In the genomic region with DNA sequence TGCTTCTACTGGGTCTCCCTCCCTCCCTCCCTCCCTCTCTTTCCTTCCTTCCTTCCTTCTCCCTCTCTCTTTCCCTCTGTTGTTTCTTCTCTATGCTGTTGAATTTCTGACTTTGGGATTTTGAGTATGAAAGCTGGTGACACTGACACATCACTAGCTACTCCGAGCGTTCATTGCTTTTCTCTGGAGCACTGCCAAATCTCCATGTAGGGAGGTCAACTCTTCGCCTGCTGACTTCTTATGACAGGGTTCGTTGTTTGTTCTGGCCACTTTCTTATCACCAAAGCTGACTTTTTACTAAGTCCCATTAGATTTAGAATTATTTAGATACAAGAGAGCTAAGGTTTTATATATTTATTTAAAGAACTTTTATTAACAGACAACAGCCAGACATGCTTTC, we compare ENCODE assay signal across 10 cellular contexts. TPM values are rescaled to one million over a fixed set of nuclear protein-coding genes. Genes with fewer than 3 reads are reported as not detected.
A peak's percentile ranks its signal among the peaks of the same experiment; 100 is the strongest.
DNase-seq lines count a peak whose midpoint lies in the region; ATAC-seq, FAIRE-seq and TF ChIP-seq lines count a peak whose summit lies in the region.
"Had no signal": no experiment of that assay in that cellular context is flagged by ENCODE, and none has a peak within 500 bp of the region (broad histone marks: within the 10 kb centered on the region; RNA-seq: fewer than 3 reads in every experiment).

No MANE protein-coding gene starts in this region.

- H3K36me3 ChIP-seq in brain microvascular endothelial cell (replicated peaks) (no peaks in the 10 kb centered on the region), kidney (ENCODE audit: control insufficient read depth in 1 of 2, insufficient read depth in 2 of 2, low read length in 2 of 2) (no peaks in the 10 kb centered on the region), testis (ENCODE audit: low read depth, missing control alignments) (no peaks in the 10 kb centered on the region)

- DNase-seq in activated CD8-positive, alpha-beta T cell treated with anti-CD3 and anti-CD28 coated beads for 36 hours: no peak
- no peak for DNase-seq in activated CD8-positive, alpha-beta T cell treated with anti-CD3 and anti-CD28 coated beads, Interleukin-2, amount 10 ng/mL, durations not matched to agents 7 days and 5 days
- DNase-seq in brain microvascular endothelial cell: peak; percentile 71
- no peak for DNase-seq in kidney
- DNase-seq in testis: peak; percentile 78
- DNase-seq in superior temporal gyrus (ENCODE audit: extremely low spot score): no peak
- no peak for DNase-seq in T-helper 2 cell
- DNase-seq: effector CD8-positive, alpha-beta T cell had no signal

- no peak overlapping the region for H3K27ac ChIP-seq in brain microvascular endothelial cell
- H3K27ac ChIP-seq in kidney (ENCODE audit: low read depth in 2 of 2, low read length in 2 of 2): peak overlapping the region in 1 of 2 donors; percentile 20
- H3K27ac ChIP-seq in testis: peak overlapping the region in 1 of 2 donors; percentile 28

- ATAC-seq in activated CD8-positive, alpha-beta T cell treated with anti-CD3 and anti-CD28 coated beads for 36 hours: no peak
- no peak for ATAC-seq in activated CD8-positive, alpha-beta T cell treated with anti-CD3 and anti-CD28 coated beads, Interleukin-2, amount 10 ng/mL, durations not matched to agents 7 days and 5 days
- ATAC-seq in HG02840 (IDR thresholded peaks at IDR 0.05; ENCODE audit: low FRiP score, unreplicated experiment): no peak
- ATAC-seq: SK-N-SH treated with all-trans-retinoic acid at 6 μM for 48 hours had no signal

- peak overlapping the region; percentile 82 for H3K27ac Mint-ChIP-seq in activated CD8-positive, alpha-beta T cell treated with anti-CD3 and anti-CD28 coated beads for 36 hours
- no peak overlapping the region for H3K27ac Mint-ChIP-seq in activated CD8-positive, alpha-beta T cell treated with anti-CD3 and anti-CD28 coated beads, Interleukin-2, amount 10 ng/mL, durations not matched to agents 7 days and 5 days

- CTCF ChIA-PET in activated CD8-positive, alpha-beta T cell treated with anti-CD3 and anti-CD28 coated beads for 36 hours (lab: Charles Lee): interaction anchor here (0.8 to 1.6 kb wide), 3 partner anchors 14 to 48 kb away, joined by 3 read pairs; no protein-coding TSS in a partner anchor
- CTCF ChIA-PET in activated CD8-positive, alpha-beta T cell treated with anti-CD3 and anti-CD28 coated beads, Interleukin-2, amount 10 ng/mL, durations not matched to agents 7 days and 5 days (lab: Charles Lee): interaction anchor here (1.4 to 1.9 kb wide), 2 partner anchors 25 to 399 kb away, joined by 6 to 12 read pairs; a partner anchor contains a TSS

- WGBS in testis, 2 donors: 35 to 38% methylated on average over 4 of the region's 4 CpGs

- no peaks in the 10 kb centered on the region for H3K27me3 Mint-ChIP-seq in activated CD8-positive, alpha-beta T cell treated with anti-CD3 and anti-CD28 coated beads for 36 hours
- no peaks in the 10 kb centered on the region for H3K27me3 Mint-ChIP-seq in activated CD8-positive, alpha-beta T cell treated with anti-CD3 and anti-CD28 coated beads, Interleukin-2, amount 10 ng/mL, durations not matched to agents 7 days and 5 days (ENCODE audit: low read depth)

- intact Hi-C loops in activated CD8-positive, alpha-beta T cell treated with anti-CD3 and anti-CD28 coated beads for 36 hours (cut with micrococcal nuclease): no loop called here
- intact Hi-C loops in kidney (cut with DNase I) (no loop called here), testis (cut with DNase I; ENCODE audit: low total_unique reads) (no loop called here)

- POLR2A ChIA-PET in activated CD8-positive, alpha-beta T cell treated with anti-CD3 and anti-CD28 coated beads for 36 hours (lab: Charles Lee): interaction anchor here (0.9 kb wide), 1 partner anchor 10 kb away, joined by 3 read pairs; no protein-coding TSS in a partner anchor
- POLR2A ChIA-PET in activated CD8-positive, alpha-beta T cell treated with anti-CD3 and anti-CD28 coated beads, Interleukin-2, amount 10 ng/mL, durations not matched to agents 7 days and 5 days (lab: Charles Lee): no interaction called here

- H3K9me3 Mint-ChIP-seq in activated CD8-positive, alpha-beta T cell treated with anti-CD3 and anti-CD28 coated beads for 36 hours: no peaks in the 10 kb centered on the region
- H3K9me3 Mint-ChIP-seq in activated CD8-positive, alpha-beta T cell treated with anti-CD3 and anti-CD28 coated beads, Interleukin-2, amount 10 ng/mL, durations not matched to agents 7 days and 5 days (ENCODE audit: insufficient read depth): no peaks in the 10 kb centered on the region

- peaks cover 67% of the 10 kb centered on the region for H3K36me3 Mint-ChIP-seq in activated CD8-positive, alpha-beta T cell treated with anti-CD3 and anti-CD28 coated beads for 36 hours (ENCODE audit: low read depth)
- H3K36me3 Mint-ChIP-seq in activated CD8-positive, alpha-beta T cell treated with anti-CD3 and anti-CD28 coated beads, Interleukin-2, amount 10 ng/mL, durations not matched to agents 7 days and 5 days (ENCODE audit: low read depth): peaks cover 50% of the 10 kb centered on the region

- in situ Hi-C loops in brain microvascular endothelial cell (cut with HindIII; ENCODE audit: low pct_ligation_motif_present, low sequenced_read_pairs): no loop called here

- no peak overlapping the region for H3K4me3 ChIP-seq in brain microvascular endothelial cell (ENCODE audit: low read depth, low read length)
- H3K4me3 ChIP-seq in kidney (ENCODE audit: low read length in 2 of 2): no peak overlapping the region
- no peak overlapping the region for H3K4me3 ChIP-seq in testis

- no peak for TF ChIP-seq POLR2A in testis (IDR thresholded peaks at IDR 0.05)

- H3K27me3 ChIP-seq in brain microvascular endothelial cell (replicated peaks) (no peaks in the 10 kb centered on the region), testis (no peaks in the 10 kb centered on the region)

- H3K9me3 ChIP-seq in kidney (ENCODE audit: control insufficient read depth in 1 of 2, low read length in 2 of 2) (no peaks in the 10 kb centered on the region), testis (no peaks in the 10 kb centered on the region)

- H3K4me1 Mint-ChIP-seq in activated CD8-positive, alpha-beta T cell treated with anti-CD3 and anti-CD28 coated beads for 36 hours (ENCODE audit: low read depth): peaks cover 90% of the 10 kb centered on the region
- peaks cover 69% of the 10 kb centered on the region for H3K4me1 Mint-ChIP-seq in activated CD8-positive, alpha-beta T cell treated with anti-CD3 and anti-CD28 coated beads, Interleukin-2, amount 10 ng/mL, durations not matched to agents 7 days and 5 days (ENCODE audit: low read depth)

- H3K4me1 ChIP-seq in kidney (ENCODE audit: control insufficient read depth in 1 of 2, insufficient read depth in 1 of 2, low read depth in 1 of 2, low read length in 2 of 2) (peaks cover 7 to 15% of the 10 kb centered on the region in 2 donors), testis (peaks cover 16% of the 10 kb centered on the region)

- no peak overlapping the region for H3K4me3 Mint-ChIP-seq in activated CD8-positive, alpha-beta T cell treated with anti-CD3 and anti-CD28 coated beads for 36 hours
- no peak overlapping the region for H3K4me3 Mint-ChIP-seq in activated CD8-positive, alpha-beta T cell treated with anti-CD3 and anti-CD28 coated beads, Interleukin-2, amount 10 ng/mL, durations not matched to agents 7 days and 5 days

- no peak for TF ChIP-seq CTCF in activated CD8-positive, alpha-beta T cell treated with anti-CD3 and anti-CD28 coated beads for 36 hours (IDR thresholded peaks at IDR 0.05)
- no peak for TF ChIP-seq CTCF in brain microvascular endothelial cell (IDR thresholded peaks at IDR 0.05; ENCODE audit: low read depth, low read length, missing control alignments)
- no peak for TF ChIP-seq CTCF in kidney (IDR thresholded peaks at IDR 0.05; ENCODE audit: borderline replicate concordance, extremely low read depth, insufficient read depth)
- TF ChIP-seq CTCF in testis (IDR thresholded peaks at IDR 0.05): no peak

- FAIRE-seq in kidney (lab: Jason Lieb, UNC): peak; percentile 45

- H3K9ac ChIP-seq in kidney (ENCODE audit: low read length in 2 of 2): no peak overlapping the region

RNA-seq across cellular contexts. Expression of a gene that starts 31.1 kb away (rescaled TPM):
- total RNA-seq in activated CD8-positive, alpha-beta T cell treated with anti-CD3 and anti-CD28 coated beads for 36 hours: 100 to 1,000 TPM; 135 to 141 TPM
- 100 to 1,000 TPM; 123 to 127 TPM for total RNA-seq in activated CD8-positive, alpha-beta T cell treated with anti-CD3 and anti-CD28 coated beads, Interleukin-2, amount 10 ng/mL, durations not matched to agents 7 days and 5 days
- total RNA-seq in kidney (41.5 TPM), testis (10 to 100 TPM in 1 of 2 donors, 1 to 10 TPM in 1; 6.3 to 14.0 TPM)
- polyA plus RNA-seq in kidney (ENCODE audit: insufficient read depth, low read depth, low replicate concordance) (13.3 TPM), testis (ENCODE audit: insufficient read depth, low read depth, low replicate concordance) (8.2 TPM)

Comparison
In these comparisons a context has a peak if more than half of its experiments do, and no peak if none do; other contexts are left out.
1. DNase-seq: peak in brain microvascular endothelial cell (single experiment) and testis (single experiment); none in activated CD8-positive, alpha-beta T cell treated with anti-CD3 and anti-CD28 coated beads for 36 hours (single experiment), activated CD8-positive, alpha-beta T cell treated with anti-CD3 and anti-CD28 coated beads, Interleukin-2, amount 10 ng/mL, durations not matched to agents 7 days and 5 days (single experiment), kidney (single experiment), superior temporal gyrus (single experiment) and T-helper 2 cell (0 of 5).